In genomic region chr3:10780922-10781321, GRCh38 we compare ENCODE assay signal across 20 cellular contexts. TPM values are rescaled to one million over a fixed set of nuclear protein-coding genes. Genes with fewer than 3 reads are reported as not detected.
DNase-seq lines count a peak whose midpoint lies in the region; ATAC-seq and TF ChIP-seq lines count a peak whose summit lies in the region.
"Had no signal": no experiment of that assay in that cellular context is flagged by ENCODE, and none has a peak within 500 bp of the region (broad histone marks: within the 10 kb centered on the region; RNA-seq: fewer than 3 reads in every experiment).

No MANE protein-coding gene starts in this region.

- TF ChIP-seq CTCF in PC-3 (conservative IDR thresholded peaks at IDR 0.05; ENCODE audit: low read depth, low read length) (no peak), lower leg skin (IDR thresholded peaks at IDR 0.05) (no peak), GM13977 (IDR thresholded peaks at IDR 0.05; ENCODE audit: extremely low read depth, insufficient read depth, missing control alignments) (no peak), ascending aorta (IDR thresholded peaks at IDR 0.05) (no peak)

- H2AFZ ChIP-seq in PC-3 (ENCODE audit: low read length): no peak overlapping the region
- H2AFZ ChIP-seq: GM23338 had no signal

- no peak overlapping the region for H3K9ac ChIP-seq in BLaER1 treated with 17β-estradiol and CSF1 and Interleukin-3, amounts not matched to agents 10 nM and 100 nM
- no peak overlapping the region for H3K9ac ChIP-seq in PC-3 (ENCODE audit: low read length)

- H3K4me3 ChIP-seq in BLaER1 treated with 17β-estradiol and CSF1 and Interleukin-3, amounts not matched to agents 10 nM and 100 nM: no peak overlapping the region
- H3K4me3 ChIP-seq in PC-3 (ENCODE audit: low read length) (no peak overlapping the region), lower leg skin (ENCODE audit: low read depth, poor library complexity, severe bottlenecking) (no peak overlapping the region), ascending aorta (no peak overlapping the region)
- H3K4me3 ChIP-seq: GM12878, GM23338 had no signal

- POLR2A ChIA-PET in PC-3 (lab: Charles Lee; ENCODE audit: unreplicated experiment): no interaction called here

- no peak for ATAC-seq in PC-3
- ATAC-seq in natural killer cell treated with Interleukin-12 subunit alpha and Interleukin-12 subunit beta and Interleukin-15 and Interleukin-18, amount 100 ng/mL, for 72 hours: no peak
- ATAC-seq: CD8-positive, alpha-beta T cell; GM12878; GM23338; HCT116 had no signal

- H3K4me1 ChIP-seq in BLaER1 treated with 17β-estradiol and CSF1 and Interleukin-3, amounts not matched to agents 10 nM and 100 nM: peaks cover 11 to 65% (median 47%) of the 10 kb centered on the region in 10 experiments
- peaks cover 46% of the 10 kb centered on the region for H3K4me1 ChIP-seq in PC-3 (ENCODE audit: insufficient read depth, low read length)
- no peaks in the 10 kb centered on the region for H3K4me1 ChIP-seq in ascending aorta
- H3K4me1 ChIP-seq: Caco-2 had no signal

- H3K27ac ChIP-seq in BLaER1 treated with 17β-estradiol and CSF1 and Interleukin-3, amounts not matched to agents 10 nM and 100 nM: peak overlapping the region in 3 of 11 experiments; percentile 18 to 32 (median 21); a peak in 5 of 22 replicates
- no peak overlapping the region for H3K27ac ChIP-seq in PC-3 (ENCODE audit: low read length)
- H3K27ac ChIP-seq in epithelial cell of prostate: peak overlapping the region; percentile 54
- no peak overlapping the region for H3K27ac ChIP-seq in ascending aorta
- H3K27ac ChIP-seq: C4-2B had no signal

- H3K36me3 ChIP-seq in BLaER1 treated with 17β-estradiol and CSF1 and Interleukin-3, amounts not matched to agents 10 nM and 100 nM: no peaks in the 10 kb centered on the region
- H3K36me3 ChIP-seq in PC-3 (ENCODE audit: low read depth, low read length) (no peaks in the 10 kb centered on the region), ascending aorta (no peaks in the 10 kb centered on the region)

- H3F3A ChIP-seq in PC-3 (ENCODE audit: low read length, unreplicated experiment): no peaks in the 10 kb centered on the region

- no peak for TF ChIP-seq POLR2A in lower leg skin (IDR thresholded peaks at IDR 0.05)

- intact Hi-C loops in PC-3 (cut with micrococcal nuclease) (no loop called here), lower leg skin (cut with DNase I; ENCODE audit: low total_unique reads) (no loop called here), ascending aorta (cut with DNase I) (no loop called here)

- CTCF ChIA-PET in PC-3 (lab: Charles Lee): interaction anchor here (0.7 kb wide), 1 partner anchor 1265 kb away, joined by 3 read pairs; no protein-coding TSS in a partner anchor

- in situ Hi-C loops in GM13977 (cut with MboI; ENCODE audit: low pct_unique_long_range_greater_than_20kb, low sequenced_read_pairs, unreplicated experiment): no loop called here

- H3K79me2 ChIP-seq in PC-3 (ENCODE audit: low read length): no peaks in the 10 kb centered on the region

- no peaks in the 10 kb centered on the region for H3K36me3 Mint-ChIP-seq in natural killer cell treated with Interleukin-12 subunit alpha and Interleukin-12 subunit beta and Interleukin-15 and Interleukin-18, amount 100 ng/mL, for 72 hours
- H3K36me3 Mint-ChIP-seq: CD4-positive, CD25-positive, alpha-beta regulatory T cell; CD8-positive, alpha-beta T cell had no signal

- no peak overlapping the region for H3K27ac Mint-ChIP-seq in natural killer cell treated with Interleukin-12 subunit alpha and Interleukin-12 subunit beta and Interleukin-15 and Interleukin-18, amount 100 ng/mL, for 72 hours
- H3K27ac Mint-ChIP-seq: CD4-positive, CD25-positive, alpha-beta regulatory T cell; CD8-positive, alpha-beta T cell; GM23338; H9 had no signal

- no peaks in the 10 kb centered on the region for H3K9me3 ChIP-seq in BLaER1 treated with 17β-estradiol and CSF1 and Interleukin-3, amounts not matched to agents 10 nM and 100 nM (replicated peaks in 1 of 11)
- H3K9me3 ChIP-seq in PC-3 (ENCODE audit: low read length) (no peaks in the 10 kb centered on the region), ascending aorta (no peaks in the 10 kb centered on the region)
- H3K9me3 ChIP-seq: Caco-2 had no signal

- WGBS in lower leg skin, 2 donors: 62 to 72% methylated on average over 7 of the region's 7 CpGs

- peaks cover 9 to 14% of the 10 kb centered on the region in 2 donors for H3K4me1 Mint-ChIP-seq in natural killer cell treated with Interleukin-12 subunit alpha and Interleukin-12 subunit beta and Interleukin-15 and Interleukin-18, amount 100 ng/mL, for 72 hours (ENCODE audit: low read depth in 2 of 2)
- H3K4me1 Mint-ChIP-seq: CD4-positive, CD25-positive, alpha-beta regulatory T cell; GM23338; H9 had no signal

- H3K9me3 Mint-ChIP-seq in natural killer cell treated with Interleukin-12 subunit alpha and Interleukin-12 subunit beta and Interleukin-15 and Interleukin-18, amount 100 ng/mL, for 72 hours: no peaks in the 10 kb centered on the region
- H3K9me3 Mint-ChIP-seq: CD4-positive, CD25-positive, alpha-beta regulatory T cell; CD8-positive, alpha-beta T cell; GM23338; H9 had no signal

- no peak overlapping the region for H3K4me3 Mint-ChIP-seq in natural killer cell treated with Interleukin-12 subunit alpha and Interleukin-12 subunit beta and Interleukin-15 and Interleukin-18, amount 100 ng/mL, for 72 hours
- H3K4me3 Mint-ChIP-seq: CD4-positive, CD25-positive, alpha-beta regulatory T cell; CD8-positive, alpha-beta T cell; GM23338; H9 had no signal

- H3K9me2 ChIP-seq in PC-3 (replicated peaks; ENCODE audit: low read length): no peaks in the 10 kb centered on the region

- peak overlapping the region in 6 of 11 experiments; percentile 1 to 90 (median 46); a peak in 5 of 22 replicates for H3K4me2 ChIP-seq in BLaER1 treated with 17β-estradiol and CSF1 and Interleukin-3, amounts not matched to agents 10 nM and 100 nM
- H3K4me2 ChIP-seq in PC-3 (ENCODE audit: low read length): 0 out of 2 replicates have a peak overlapping the region, but pooled peaks have one; percentile 30
- H3K4me2 ChIP-seq: GM23338 had no signal

- no peak for DNase-seq in PC-3
- DNase-seq in epithelial cell of prostate (ENCODE audit: low read depth, low spot score): no peak
- peak; percentile 11 to 62 for DNase-seq in lower leg skin (ENCODE audit: low spot score in 2 of 2)
- no peak for DNase-seq in natural killer cell treated with Interleukin-12 subunit alpha and Interleukin-12 subunit beta and Interleukin-15 and Interleukin-18, amount 100 ng/mL, for 72 hours (ENCODE audit: low spot score)
- DNase-seq in GM13977 (ENCODE audit: low spot score): no peak
- no peak for DNase-seq in ascending aorta (ENCODE audit: low spot score in 2 of 2)
- DNase-seq: Caco-2; CD4-positive, CD25-positive, alpha-beta regulatory T cell; CD8-positive, alpha-beta T cell; DMS79; EL; GDM1; H9 had no signal

- peaks cover 14 to 18% of the 10 kb centered on the region in 2 donors for H3K27me3 Mint-ChIP-seq in natural killer cell treated with Interleukin-12 subunit alpha and Interleukin-12 subunit beta and Interleukin-15 and Interleukin-18, amount 100 ng/mL, for 72 hours

- no peaks in the 10 kb centered on the region for H4K20me1 ChIP-seq in BLaER1 treated with 17β-estradiol and CSF1 and Interleukin-3, amounts not matched to agents 10 nM and 100 nM
- no peaks in the 10 kb centered on the region for H4K20me1 ChIP-seq in PC-3 (ENCODE audit: low read length)

- no peaks in the 10 kb centered on the region for H3K27me3 ChIP-seq in BLaER1 treated with 17β-estradiol and CSF1 and Interleukin-3, amounts not matched to agents 10 nM and 100 nM
- H3K27me3 ChIP-seq in PC-3 (ENCODE audit: low read length) (no peaks in the 10 kb centered on the region), ascending aorta (no peaks in the 10 kb centered on the region)

- BruUV-seq in PC-3 (replicated peaks; lab: Mats Ljungman, UMichigan): no TSS peak

RNA-seq across cellular contexts. Expression of gene SLC6A11, which starts 35.1 kb away (rescaled TPM):
- total RNA-seq in PC-3 (2014; rRNA removed) (34.0 and 37.1 TPM in 2 replicates), lower leg skin (1 to 10 TPM; 1.8 to 7.8 (median 5.3) TPM), ascending aorta (not detected)
- total RNA-seq in natural killer cell treated with Interleukin-12 subunit alpha and Interleukin-12 subunit beta and Interleukin-15 and Interleukin-18, amount 100 ng/mL, for 72 hours: not detected
- total RNA-seq: A172; A673; Caco-2; CD4-positive, CD25-positive, alpha-beta regulatory T cell; CD8-positive, alpha-beta T cell; GM12878 had no signal

Comparison
In these comparisons a context has a peak if more than half of its experiments do, and no peak if none do; other contexts are left out.
1. DNase-seq: peak in lower leg skin (2 of 2); none in PC-3 (single experiment), epithelial cell of prostate (single experiment), natural killer cell treated with Interleukin-12 subunit alpha and Interleukin-12 subunit beta and Interleukin-15 and Interleukin-18, amount 100 ng/mL, for 72 hours (single experiment), GM13977 (single experiment) and ascending aorta (0 of 2).